In the genomic region with DNA sequence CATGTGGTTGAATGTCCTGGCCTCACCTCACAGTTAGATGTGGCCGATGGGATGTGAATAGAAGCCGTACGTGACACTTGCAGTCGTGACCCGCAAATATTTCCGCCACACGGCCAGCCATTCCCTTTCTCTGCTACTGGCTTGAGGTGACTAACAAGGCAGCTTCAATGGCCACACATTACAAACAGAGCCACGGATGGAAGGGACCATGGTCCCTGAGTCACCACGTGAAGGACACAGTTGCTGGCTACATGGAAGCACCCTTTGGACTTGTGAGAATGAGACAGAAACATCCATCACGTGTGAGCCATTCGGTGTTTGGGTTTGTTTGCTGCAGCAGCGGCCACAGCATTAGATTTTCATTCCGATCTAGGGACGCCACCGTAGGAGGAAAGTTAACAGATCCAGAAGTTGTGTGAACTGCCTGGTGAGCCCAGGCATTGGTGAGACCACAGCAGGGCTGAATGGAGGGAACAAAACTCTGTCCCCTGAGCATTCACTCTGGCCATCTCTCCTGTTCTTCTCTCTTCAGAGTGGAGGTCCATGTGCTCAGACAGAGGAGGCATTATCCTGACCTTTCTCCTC, we compare ENCODE assay signal across 1 cellular context.
TF ChIP-seq lines count a peak whose summit lies in the region.

No MANE protein-coding gene starts in this region.

TF ChIP-seq in HepG2, 621 proteins besides CTCF, POLR2A, EP300 and RAD21 (continued from another document and continues in another):
- TF ChIP-seq, protein P1, sequence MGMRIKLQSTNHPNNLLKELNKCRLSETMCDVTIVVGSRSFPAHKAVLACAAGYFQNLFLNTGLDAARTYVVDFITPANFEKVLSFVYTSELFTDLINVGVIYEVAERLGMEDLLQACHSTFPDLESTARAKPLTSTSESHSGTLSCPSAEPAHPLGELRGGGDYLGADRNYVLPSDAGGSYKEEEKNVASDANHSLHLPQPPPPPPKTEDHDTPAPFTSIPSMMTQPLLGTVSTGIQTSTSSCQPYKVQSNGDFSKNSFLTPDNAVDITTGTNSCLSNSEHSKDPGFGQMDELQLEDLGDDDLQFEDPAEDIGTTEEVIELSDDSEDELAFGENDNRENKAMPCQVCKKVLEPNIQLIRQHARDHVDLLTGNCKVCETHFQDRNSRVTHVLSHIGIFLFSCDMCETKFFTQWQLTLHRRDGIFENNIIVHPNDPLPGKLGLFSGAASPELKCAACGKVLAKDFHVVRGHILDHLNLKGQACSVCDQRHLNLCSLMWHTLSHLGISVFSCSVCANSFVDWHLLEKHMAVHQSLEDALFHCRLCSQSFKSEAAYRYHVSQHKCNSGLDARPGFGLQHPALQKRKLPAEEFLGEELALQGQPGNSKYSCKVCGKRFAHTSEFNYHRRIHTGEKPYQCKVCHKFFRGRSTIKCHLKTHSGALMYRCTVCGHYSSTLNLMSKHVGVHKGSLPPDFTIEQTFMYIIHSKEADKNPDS (CRISPR knock-in tag; IDR thresholded peaks at IDR 0.05) = no peak
- TF ChIP-seq SKIL (CRISPR knock-in tag; IDR thresholded peaks at IDR 0.05; ENCODE audit: borderline replicate concordance) = peak; percentile 57; the same call in 1 of the 2 replicates
- peak; percentile 77; the same call in 1 of the 2 replicates for TF ChIP-seq ZNF614 (CRISPR knock-in tag; IDR thresholded peaks at IDR 0.05; ENCODE audit: borderline replicate concordance)
- no peak for TF ChIP-seq ZNF562 (CRISPR knock-in tag; IDR thresholded peaks at IDR 0.05; ENCODE audit: borderline replicate concordance)
- no peak for TF ChIP-seq ZNF383 (CRISPR knock-in tag; IDR thresholded peaks at IDR 0.05; ENCODE audit: borderline replicate concordance)
- no peak for TF ChIP-seq ZNF720 (CRISPR knock-in tag; IDR thresholded peaks at IDR 0.05)
- peak; percentile 90 for TF ChIP-seq ZNF230 (CRISPR knock-in tag; IDR thresholded peaks at IDR 0.05)
- TF ChIP-seq RXRA (CRISPR knock-in tag; IDR thresholded peaks at IDR 0.05) = no peak; the same call in none of the 2 replicates
- TF ChIP-seq ZNF607 (CRISPR knock-in tag; IDR thresholded peaks at IDR 0.05; ENCODE audit: borderline replicate concordance) = peak; percentile 98
- TF ChIP-seq CEBPG (CRISPR knock-in tag; IDR thresholded peaks at IDR 0.05) = no peak
- TF ChIP-seq RELA (CRISPR knock-in tag; IDR thresholded peaks at IDR 0.05) = no peak
- TF ChIP-seq PRMT3 (CRISPR knock-in tag; IDR thresholded peaks at IDR 0.05; ENCODE audit: borderline replicate concordance, low read depth) = no peak
- no peak for TF ChIP-seq SMC3 (IDR thresholded peaks at IDR 0.05; ENCODE audit: low read length)
- TF ChIP-seq ZNF737 (CRISPR knock-in tag; IDR thresholded peaks at IDR 0.05; ENCODE audit: borderline replicate concordance) = 0 out of 2 replicates have a peak, but pooled peaks have one; percentile 62
- TF ChIP-seq GLI4 (CRISPR knock-in tag; IDR thresholded peaks at IDR 0.05; ENCODE audit: borderline replicate concordance) = no peak; the same call in 1 of the 2 replicates
- TF ChIP-seq CREB1 (IDR thresholded peaks at IDR 0.05) = no peak
- no peak for TF ChIP-seq CREB1 (CRISPR knock-in tag; IDR thresholded peaks at IDR 0.05)
- TF ChIP-seq RBM39 (IDR thresholded peaks at IDR 0.05; ENCODE audit: low read depth, low read length, poor library complexity, severe bottlenecking) = no peak
- TF ChIP-seq ZNF431 (CRISPR knock-in tag; IDR thresholded peaks at IDR 0.05; ENCODE audit: borderline replicate concordance, low read depth) = peak; percentile 66; the same call in 1 of the 2 replicates
- peak; percentile 98 for TF ChIP-seq ZNF644 (CRISPR knock-in tag; IDR thresholded peaks at IDR 0.05; ENCODE audit: low read depth)
- no peak for TF ChIP-seq ATAD3A (CRISPR knock-in tag; IDR thresholded peaks at IDR 0.05)
- peak; percentile 68; the same call in 1 of the 2 replicates for TF ChIP-seq ZNF335 (CRISPR knock-in tag; IDR thresholded peaks at IDR 0.05)
- peak; percentile 79 for TF ChIP-seq IRF2 (CRISPR knock-in tag; IDR thresholded peaks at IDR 0.05)
- 0 out of 2 replicates have a peak, but pooled peaks have one; percentile 34 for TF ChIP-seq SMYD3 (CRISPR knock-in tag; IDR thresholded peaks at IDR 0.05)
- peak; percentile 68 for TF ChIP-seq TFDP2 (CRISPR knock-in tag; IDR thresholded peaks at IDR 0.05)
- peak; percentile 66; the same call in 1 of the 2 replicates for TF ChIP-seq ZNF329 (CRISPR knock-in tag; IDR thresholded peaks at IDR 0.05; ENCODE audit: low read depth)
- no peak for TF ChIP-seq CENPBD1 (CRISPR knock-in tag; IDR thresholded peaks at IDR 0.05; ENCODE audit: borderline replicate concordance, low read depth)
- 0 out of 2 replicates have a peak, but pooled peaks have one; percentile 43 for TF ChIP-seq RFXAP (CRISPR knock-in tag; IDR thresholded peaks at IDR 0.05; ENCODE audit: borderline replicate concordance)
- no peak for TF ChIP-seq KAT7 (CRISPR knock-in tag; IDR thresholded peaks at IDR 0.05; ENCODE audit: borderline replicate concordance)
- TF ChIP-seq ARNT2 (CRISPR knock-in tag; IDR thresholded peaks at IDR 0.05; ENCODE audit: low read depth) = no peak
- peak; percentile 53; the same call in 1 of the 2 replicates for TF ChIP-seq KAT8 (CRISPR knock-in tag; IDR thresholded peaks at IDR 0.05)
- no peak for TF ChIP-seq NR2F6 (IDR thresholded peaks at IDR 0.05)
- 0 out of 2 replicates have a peak, but pooled peaks have one; percentile 23 for TF ChIP-seq NR2F6 (CRISPR knock-in tag; IDR thresholded peaks at IDR 0.05)
- peak; percentile 62 for TF ChIP-seq ZMYM4 (CRISPR knock-in tag; IDR thresholded peaks at IDR 0.05)
- TF ChIP-seq ADNP (CRISPR knock-in tag; IDR thresholded peaks at IDR 0.05) = no peak
- no peak for TF ChIP-seq ZNF460 (CRISPR knock-in tag; IDR thresholded peaks at IDR 0.05; ENCODE audit: borderline replicate concordance)
- no peak for TF ChIP-seq FOXA1 (IDR thresholded peaks at IDR 0.05)
- no peak for TF ChIP-seq FOXA1 (CRISPR knock-in tag; IDR thresholded peaks at IDR 0.05)
- TF ChIP-seq ZNF451 (CRISPR knock-in tag; IDR thresholded peaks at IDR 0.05) = no peak
- TF ChIP-seq BRCA1 (CRISPR knock-in tag; IDR thresholded peaks at IDR 0.05) = peak; percentile 73; the same call in 1 of the 2 replicates
- TF ChIP-seq ZNF777 (CRISPR knock-in tag; IDR thresholded peaks at IDR 0.05) = no peak
- TF ChIP-seq, protein P2, sequence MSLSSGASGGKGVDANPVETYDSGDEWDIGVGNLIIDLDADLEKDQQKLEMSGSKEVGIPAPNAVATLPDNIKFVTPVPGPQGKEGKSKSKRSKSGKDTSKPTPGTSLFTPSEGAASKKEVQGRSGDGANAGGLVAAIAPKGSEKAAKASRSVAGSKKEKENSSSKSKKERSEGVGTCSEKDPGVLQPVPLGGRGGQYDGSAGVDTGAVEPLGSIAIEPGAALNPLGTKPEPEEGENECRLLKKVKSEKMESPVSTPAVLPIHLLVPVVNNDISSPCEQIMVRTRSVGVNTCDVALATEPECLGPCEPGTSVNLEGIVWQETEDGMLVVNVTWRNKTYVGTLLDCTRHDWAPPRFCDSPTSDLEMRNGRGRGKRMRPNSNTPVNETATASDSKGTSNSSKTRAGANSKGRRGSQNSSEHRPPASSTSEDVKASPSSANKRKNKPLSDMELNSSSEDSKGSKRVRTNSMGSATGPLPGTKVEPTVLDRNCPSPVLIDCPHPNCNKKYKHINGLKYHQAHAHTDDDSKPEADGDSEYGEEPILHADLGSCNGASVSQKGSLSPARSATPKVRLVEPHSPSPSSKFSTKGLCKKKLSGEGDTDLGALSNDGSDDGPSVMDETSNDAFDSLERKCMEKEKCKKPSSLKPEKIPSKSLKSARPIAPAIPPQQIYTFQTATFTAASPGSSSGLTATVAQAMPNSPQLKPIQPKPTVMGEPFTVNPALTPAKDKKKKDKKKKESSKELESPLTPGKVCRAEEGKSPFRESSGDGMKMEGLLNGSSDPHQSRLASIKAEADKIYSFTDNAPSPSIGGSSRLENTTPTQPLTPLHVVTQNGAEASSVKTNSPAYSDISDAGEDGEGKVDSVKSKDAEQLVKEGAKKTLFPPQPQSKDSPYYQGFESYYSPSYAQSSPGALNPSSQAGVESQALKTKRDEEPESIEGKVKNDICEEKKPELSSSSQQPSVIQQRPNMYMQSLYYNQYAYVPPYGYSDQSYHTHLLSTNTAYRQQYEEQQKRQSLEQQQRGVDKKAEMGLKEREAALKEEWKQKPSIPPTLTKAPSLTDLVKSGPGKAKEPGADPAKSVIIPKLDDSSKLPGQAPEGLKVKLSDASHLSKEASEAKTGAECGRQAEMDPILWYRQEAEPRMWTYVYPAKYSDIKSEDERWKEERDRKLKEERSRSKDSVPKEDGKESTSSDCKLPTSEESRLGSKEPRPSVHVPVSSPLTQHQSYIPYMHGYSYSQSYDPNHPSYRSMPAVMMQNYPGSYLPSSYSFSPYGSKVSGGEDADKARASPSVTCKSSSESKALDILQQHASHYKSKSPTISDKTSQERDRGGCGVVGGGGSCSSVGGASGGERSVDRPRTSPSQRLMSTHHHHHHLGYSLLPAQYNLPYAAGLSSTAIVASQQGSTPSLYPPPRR (CRISPR knock-in tag; IDR thresholded peaks at IDR 0.05; ENCODE audit: borderline replicate concordance) = no peak
- TF ChIP-seq ELF4 (CRISPR knock-in tag; IDR thresholded peaks at IDR 0.05; ENCODE audit: borderline replicate concordance) = no peak
- no peak for TF ChIP-seq TBP (CRISPR knock-in tag; IDR thresholded peaks at IDR 0.05)
- TF ChIP-seq ZFY (CRISPR knock-in tag; IDR thresholded peaks at IDR 0.05) = no peak
- TF ChIP-seq ZBTB20 (CRISPR knock-in tag; IDR thresholded peaks at IDR 0.05; ENCODE audit: borderline replicate concordance, low read depth) = peak; percentile 90; the same call in 1 of the 2 replicates
- TF ChIP-seq SIN3A (IDR thresholded peaks at IDR 0.05; ENCODE audit: borderline replicate concordance, low read depth, low read length) = no peak
- no peak for TF ChIP-seq STAT5B (CRISPR knock-in tag; IDR thresholded peaks at IDR 0.05)
- no peak for TF ChIP-seq ZNF180 (CRISPR knock-in tag; IDR thresholded peaks at IDR 0.05; ENCODE audit: borderline replicate concordance, low read depth)
- no peak for TF ChIP-seq NFRKB (IDR thresholded peaks at IDR 0.05)
- TF ChIP-seq RORA (CRISPR knock-in tag; IDR thresholded peaks at IDR 0.05) = no peak
- TF ChIP-seq ZNF547 (CRISPR knock-in tag; IDR thresholded peaks at IDR 0.05) = no peak
- no peak for TF ChIP-seq ZNF530 (CRISPR knock-in tag; IDR thresholded peaks at IDR 0.05; ENCODE audit: low read depth)
- TF ChIP-seq IKZF1 (IDR thresholded peaks at IDR 0.05) = no peak
- 0 out of 2 replicates have a peak, but pooled peaks have one; percentile 6 for TF ChIP-seq RFX3 (CRISPR knock-in tag; IDR thresholded peaks at IDR 0.05)
- TF ChIP-seq, protein P3, sequence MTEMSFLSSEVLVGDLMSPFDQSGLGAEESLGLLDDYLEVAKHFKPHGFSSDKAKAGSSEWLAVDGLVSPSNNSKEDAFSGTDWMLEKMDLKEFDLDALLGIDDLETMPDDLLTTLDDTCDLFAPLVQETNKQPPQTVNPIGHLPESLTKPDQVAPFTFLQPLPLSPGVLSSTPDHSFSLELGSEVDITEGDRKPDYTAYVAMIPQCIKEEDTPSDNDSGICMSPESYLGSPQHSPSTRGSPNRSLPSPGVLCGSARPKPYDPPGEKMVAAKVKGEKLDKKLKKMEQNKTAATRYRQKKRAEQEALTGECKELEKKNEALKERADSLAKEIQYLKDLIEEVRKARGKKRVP (CRISPR knock-in tag; IDR thresholded peaks at IDR 0.05) = peak in 1 of 2 experiments; percentile 23; a peak in 1 of 4 replicates
- no peak for TF ChIP-seq NFYC (CRISPR knock-in tag; IDR thresholded peaks at IDR 0.05)
- TF ChIP-seq ZNF282 (IDR thresholded peaks at IDR 0.05; ENCODE audit: partially characterized antibody) = no peak
- no peak for TF ChIP-seq ZNF367 (CRISPR knock-in tag; IDR thresholded peaks at IDR 0.05; ENCODE audit: borderline replicate concordance)
- no peak for TF ChIP-seq KLF9 (CRISPR knock-in tag; IDR thresholded peaks at IDR 0.05; ENCODE audit: low read depth)
- 0 out of 2 replicates have a peak, but pooled peaks have one; percentile 60 for TF ChIP-seq KLF11 (CRISPR knock-in tag; IDR thresholded peaks at IDR 0.05)
